Comparison of ENCODE assay signal across 17 cellular contexts in the genomic region with DNA sequence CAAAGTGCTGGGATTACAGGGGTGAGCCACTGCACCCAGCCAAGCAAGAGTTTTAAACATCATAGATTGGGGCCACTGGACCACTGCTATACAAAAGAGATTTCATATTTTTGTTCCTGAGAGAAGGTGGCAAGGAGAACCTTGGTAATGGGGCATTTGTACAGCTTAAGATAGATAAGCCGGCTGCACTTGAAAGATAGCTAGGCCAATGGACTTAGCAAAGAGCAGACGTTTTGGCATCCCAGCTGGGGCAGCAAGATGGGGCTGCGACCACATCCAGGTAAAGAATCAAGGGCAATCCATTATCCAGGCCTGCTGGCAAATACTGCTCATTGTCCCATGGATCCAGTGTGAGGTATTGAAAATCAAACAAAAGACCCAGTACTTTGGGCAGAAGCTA. TPM values are rescaled to one million over a fixed set of nuclear protein-coding genes. Genes with fewer than 3 reads are reported as not detected.
DNase-seq lines count a peak whose midpoint lies in the region; ATAC-seq, FAIRE-seq and TF ChIP-seq lines count a peak whose summit lies in the region.
"Had no signal": no experiment of that assay in that cellular context is flagged by ENCODE, and none has a peak within 500 bp of the region (broad histone marks: within the 10 kb centered on the region; RNA-seq: fewer than 3 reads in every experiment).

No MANE protein-coding gene starts in this region.

- no TSS peak for BruUV-seq in K562 (replicated peaks; lab: Mats Ljungman, UMichigan)

- ATAC-seq in K562 (no peak), GM21423 (IDR thresholded peaks at IDR 0.05; ENCODE audit: unreplicated experiment) (no peak)
- ATAC-seq in naive thymus-derived CD8-positive, alpha-beta T cell = no peak
- ATAC-seq: HCT116, upper lobe of right lung had no signal

- H3F3A ChIP-seq in DOHH2 (ENCODE audit: control insufficient read depth, insufficient read depth) = peaks cover 18% of the 10 kb centered on the region
- H3F3A ChIP-seq in OCI-LY1 (ENCODE audit: insufficient read depth, low read length) = no peaks in the 10 kb centered on the region

- DNase-seq in K562 (ENCODE audit: extremely low read depth in 1 of 4, low spot score in 3 of 4) (peak; percentile 15 to 65 (median 33)), dedifferentiated amniotic fluid mesenchymal stem cell (ENCODE audit: extremely low spot score) (no peak), epidermal melanocyte (ENCODE audit: insufficient read length, low spot score) (no peak)
- no peak for DNase-seq in naive thymus-derived CD8-positive, alpha-beta T cell
- DNase-seq: activated CD4-positive, alpha-beta T cell treated with anti-CD3 and anti-CD28 coated beads, Interleukin-2, amount 50 U/mL, for 4 hours; aorta; cerebellar nuclear complex; effector CD8-positive, alpha-beta T cell; left ventricle myocardium inferior; NCI-H1092 treated with DMSO at 0.1 percent for 48 hours; upper lobe of right lung had no signal

- H3K4me1 Mint-ChIP-seq in naive thymus-derived CD8-positive, alpha-beta T cell = peaks cover 6 to 17% (median 13%) of the 10 kb centered on the region in 4 donors

- no peak overlapping the region for H3K4me3 Mint-ChIP-seq in naive thymus-derived CD8-positive, alpha-beta T cell
- H3K4me3 Mint-ChIP-seq: activated naive CD4-positive, alpha-beta T cell treated with anti-CD3 and anti-CD28 coated beads for 36 hours had no signal

- peak; percentile 67 for FAIRE-seq in K562 (lab: Jason Lieb, UNC)

- H3K27ac Mint-ChIP-seq in naive thymus-derived CD8-positive, alpha-beta T cell = peak overlapping the region in 6 of 10 donors; percentile 15 to 68 (median 38)
- H3K27ac Mint-ChIP-seq: activated naive CD4-positive, alpha-beta T cell treated with anti-CD3 and anti-CD28 coated beads for 36 hours had no signal

- H3K9ac ChIP-seq in OCI-LY1 (ENCODE audit: low read length) (no peak overlapping the region; the same call in 1 of the 2 replicates), K562 (ENCODE audit: insufficient read depth in 1 of 2, low read depth in 2 of 2, low read length in 2 of 2) (peak overlapping the region in 1 of 2 experiments; percentile 2; a peak in 1 of 4 replicates)

- intact Hi-C loops in K562 (cut with micrococcal nuclease) = loop anchor here (5.0 kb wide), 1 partner anchor 126 kb away; no protein-coding TSS in a partner anchor

- WGBS in K562 (ENCODE audit: insufficient coverage, low coverage, missing lambda C conversion rate) = 3% methylated on average over 3 of the region's 3 CpGs

- no peak overlapping the region for H3K4me2 ChIP-seq in DOHH2 (ENCODE audit: low read length)
- no peak overlapping the region for H3K4me2 ChIP-seq in OCI-LY1 (ENCODE audit: low read length)
- no peak overlapping the region for H3K4me2 ChIP-seq in K562 (ENCODE audit: insufficient read depth, low read length)

- no peaks in the 10 kb centered on the region for H3K9me1 ChIP-seq in K562 (ENCODE audit: control insufficient read depth, insufficient read depth, low read length)

- H3K27me3 Mint-ChIP-seq in naive thymus-derived CD8-positive, alpha-beta T cell = no peaks in the 10 kb centered on the region

- peaks cover 7% of the 10 kb centered on the region for H3K79me2 ChIP-seq in DOHH2 (ENCODE audit: control insufficient read depth, low read length)
- H3K79me2 ChIP-seq in OCI-LY1 (ENCODE audit: insufficient read depth, low read length) = peaks cover 4% of the 10 kb centered on the region
- peaks cover 6% of the 10 kb centered on the region for H3K79me2 ChIP-seq in K562 (ENCODE audit: control insufficient read depth, insufficient read depth, low read length)

- POLR2A ChIA-PET in K562 (lab: Yijun Ruan, JAX) = interaction anchor here (1.2 kb wide), 1 partner anchor 10 kb away, joined by 3 read pairs; no protein-coding TSS in a partner anchor
- POLR2A ChIA-PET in naive thymus-derived CD8-positive, alpha-beta T cell (lab: Charles Lee) = interaction anchor here (1.0 kb wide), 1 partner anchor 11 kb away, joined by 3 read pairs; no protein-coding TSS in a partner anchor

- no peak for TF ChIP-seq CTCF in DOHH2 (IDR thresholded peaks at IDR 0.05; ENCODE audit: low read depth, low read length, poor library complexity, severe bottlenecking)
- TF ChIP-seq CTCF in OCI-LY1 (IDR thresholded peaks at IDR 0.05; ENCODE audit: low read length) = no peak
- TF ChIP-seq CTCF in K562 (IDR thresholded peaks at IDR 0.05 in 2 of 3, conservative IDR thresholded peaks at IDR 0.05 in 1 of 3; ENCODE audit: insufficient read depth in 2 of 3, low read depth in 1 of 3, low read length in 3 of 3) = peak in 2 of 3 experiments; percentile 3 to 19; a peak in 3 of 6 replicates

- in situ Hi-C loops in K562 (cut with MboI) = no loop called here

- H4K20me1 ChIP-seq in DOHH2 (ENCODE audit: control insufficient read depth, insufficient read depth, low read depth, low read length) (no peaks in the 10 kb centered on the region), OCI-LY1 (ENCODE audit: insufficient read depth, low read length) (no peaks in the 10 kb centered on the region), K562 (replicated peaks; ENCODE audit: control insufficient read depth, insufficient read depth, low read length) (no peaks in the 10 kb centered on the region)

- H3K27ac ChIP-seq in DOHH2 (ENCODE audit: low read depth, low read length) (0 out of 2 replicates have a peak overlapping the region, but pooled peaks have one; percentile 45), OCI-LY1 (ENCODE audit: low read depth, low read length, poor library complexity, severe bottlenecking) (peak overlapping the region; percentile 58), K562 (ENCODE audit: extremely low read depth, low read depth, low read length) (peak overlapping the region; percentile 60; the same call in 2 of the 3 replicates)
- H3K27ac ChIP-seq: left ventricle myocardium inferior, skin epidermis, upper lobe of right lung had no signal

- TF ChIP-seq EP300 in K562 (IDR thresholded peaks at IDR 0.05; ENCODE audit: low read length) = peak; percentile 59; the same call in 1 of the 2 replicates

- H3K9me2 ChIP-seq in DOHH2 (replicated peaks; ENCODE audit: control insufficient read depth, low read length) (no peaks in the 10 kb centered on the region), OCI-LY1 (ENCODE audit: low read depth, low read length) (no peaks in the 10 kb centered on the region)

- TF ChIP-seq POLR2A in K562 (conservative IDR thresholded peaks at IDR 0.05) = no peak

- CTCF ChIA-PET in K562 (lab: Yijun Ruan, JAX; ENCODE audit: low intra/inter-chr PET ratio) = no interaction called here

- peaks cover 35% of the 10 kb centered on the region for H3K4me1 ChIP-seq in DOHH2 (ENCODE audit: control insufficient read depth, low read length)
- peaks cover 44% of the 10 kb centered on the region for H3K4me1 ChIP-seq in OCI-LY1 (ENCODE audit: insufficient read depth, low read length, severe bottlenecking)
- H3K4me1 ChIP-seq in K562 (replicated peaks in 1 of 2; ENCODE audit: control insufficient read depth in 2 of 2, insufficient read depth in 2 of 2, low read length in 2 of 2) = peaks cover 9 to 31% of the 10 kb centered on the region in 2 experiments; a peak in 4 of 5 replicates

- H3K27me3 ChIP-seq in DOHH2 (ENCODE audit: control insufficient read depth, low read length) (no peaks in the 10 kb centered on the region), OCI-LY1 (ENCODE audit: insufficient read depth, low read length) (no peaks in the 10 kb centered on the region), K562 (ENCODE audit: control insufficient read depth in 2 of 2, insufficient read depth in 2 of 2, low read length in 2 of 2) (no peaks in the 10 kb centered on the region)
- H3K27me3 ChIP-seq: upper lobe of right lung had no signal

- no peaks in the 10 kb centered on the region for H3K9me3 ChIP-seq in DOHH2 (ENCODE audit: control insufficient read depth, insufficient read depth, low read length)
- no peaks in the 10 kb centered on the region for H3K9me3 ChIP-seq in OCI-LY1 (ENCODE audit: low read length)
- no peaks in the 10 kb centered on the region for H3K9me3 ChIP-seq in K562 (replicated peaks; ENCODE audit: control insufficient read depth, insufficient read depth, low read depth, low read length)
- H3K9me3 ChIP-seq: left ventricle myocardium inferior, upper lobe of right lung had no signal

- H2AFZ ChIP-seq in OCI-LY1 (ENCODE audit: low read length) (no peak overlapping the region), K562 (ENCODE audit: low read depth, low read length) (no peak overlapping the region)

- no peak for TF ChIP-seq RAD21 in K562 (CRISPR knock-in tag; conservative IDR thresholded peaks at IDR 0.05 in 1 of 2, IDR thresholded peaks at IDR 0.05 in 1 of 2)

- no peak overlapping the region for H3K4me3 ChIP-seq in DOHH2 (ENCODE audit: low read length)
- H3K4me3 ChIP-seq in OCI-LY1 (ENCODE audit: low read depth, low read length, poor library complexity, severe bottlenecking) = no peak overlapping the region
- no peak overlapping the region for H3K4me3 ChIP-seq in K562
- H3K4me3 ChIP-seq: left ventricle myocardium inferior, skin epidermis, upper lobe of right lung had no signal

- peaks cover 18% of the 10 kb centered on the region for H3K36me3 ChIP-seq in DOHH2 (ENCODE audit: control insufficient read depth, low read length)
- H3K36me3 ChIP-seq in OCI-LY1 (ENCODE audit: insufficient read depth, low read length) = peaks cover 15% of the 10 kb centered on the region; the same call in 1 of the 2 replicates
- H3K36me3 ChIP-seq in K562 (ENCODE audit: control insufficient read depth, insufficient read depth, low read length) = peaks cover 8% of the 10 kb centered on the region; the same call in 1 of the 3 replicates
- H3K36me3 ChIP-seq: left ventricle myocardium inferior had no signal

- peaks cover 0 to 30% (median 2%) of the 10 kb centered on the region in 3 donors for H3K36me3 Mint-ChIP-seq in naive thymus-derived CD8-positive, alpha-beta T cell

- H3K9me3 Mint-ChIP-seq in naive thymus-derived CD8-positive, alpha-beta T cell = no peaks in the 10 kb centered on the region
- H3K9me3 Mint-ChIP-seq: activated naive CD4-positive, alpha-beta T cell treated with anti-CD3 and anti-CD28 coated beads for 36 hours had no signal

RNA-seq across cellular contexts. Expression of gene ISCA1, which starts 3.9 kb away (rescaled TPM):
- 14.3 and 25.2 TPM in 2 replicates for total RNA-seq in K562 (2011; cell fraction: chromatin; rRNA removed; ENCODE audit: low replicate concordance)
- 11.4 and 11.5 TPM in 2 replicates for total RNA-seq in K562 (2011; cell fraction: nucleolus; rRNA removed)
- total RNA-seq in K562 (2011; cell fraction: nucleoplasm; rRNA removed) = 22.1 and 39.8 TPM in 2 replicates
- total RNA-seq in K562 (2014; rRNA removed) = 15.7 and 20.8 TPM in 2 replicates
- total RNA-seq in K562 (2014; rRNA removed; fragmentation: Illumina TruSeq; extraction: Trizol) = 27.1 and 29.6 TPM in 2 replicates
- total RNA-seq in K562 (2015; rRNA removed; fragmentation: Illumina TruSeq; extraction: Trizol) = 21.8 and 24.0 TPM in 2 replicates
- total RNA-seq in K562 (2021) = 19.1 and 19.3 TPM in 2 replicates
- polyA plus RNA-seq in K562 (2011; rRNA removed) = 18.2 and 26.4 TPM in 2 replicates
- polyA plus RNA-seq in K562 (2011; cell fraction: cytosol; rRNA removed) = 6.0 and 11.3 TPM in 2 replicates
- polyA plus RNA-seq in K562 (2011; cell fraction: nucleus; rRNA removed) = 8.1 and 9.6 TPM in 2 replicates
- 11.3 and 16.1 TPM in 2 replicates for polyA plus RNA-seq in K562 (2012)
- polyA plus RNA-seq in K562 (2014; fragmentation: Illumina TruSeq; extraction: Trizol) = 22.2 and 26.3 TPM in 2 replicates
- 10 to 100 TPM in 1 of 2 experiments, 1 to 10 TPM in 1; 6.5 to 11.1 TPM for polyA plus RNA-seq in K562 (2014; fragmentation: Nextera tagmentation; extraction: Ambion mirVana)
- polyA plus RNA-seq in K562 (2014; rRNA removed) = 20.0 and 24.8 TPM in 2 replicates
- polyA minus RNA-seq in K562 (2011; rRNA and poly(A)+ RNA removed) = 12.7 and 15.2 TPM in 2 replicates
- 5.5 and 6.0 TPM in 2 replicates for polyA minus RNA-seq in K562 (2011; cell fraction: cytosol; rRNA and poly(A)+ RNA removed)
- polyA minus RNA-seq in K562 (2011; cell fraction: nucleus; rRNA and poly(A)+ RNA removed) = 7.3 and 8.0 TPM in 2 replicates
- 10 to 100 TPM; 39.1 to 42.2 TPM for total RNA-seq in naive thymus-derived CD8-positive, alpha-beta T cell
- polyA plus RNA-seq in naive thymus-derived CD8-positive, alpha-beta T cell = 10 to 100 TPM; 36.7 to 57.7 (median 41.4) TPM

RNA-seq across cellular contexts. Expression of gene C9orf153, which starts 26.8 kb away (rescaled TPM):
- total RNA-seq in K562 (2011; cell fraction: chromatin; rRNA removed; ENCODE audit: low replicate concordance) = 1.2 and 2.1 TPM in 2 replicates
- 1.1 TPM in 1 of 2 replicates, not detected in the other for total RNA-seq in K562 (2011; cell fraction: nucleolus; rRNA removed)
- total RNA-seq in K562 (2011; cell fraction: nucleoplasm; rRNA removed) = 1.3 and 3.9 TPM in 2 replicates
- total RNA-seq in K562 (2014; rRNA removed) (not detected in 2 replicates), K562 (2014; rRNA removed; fragmentation: Illumina TruSeq; extraction: Trizol) (0.15 TPM in 1 of 2 replicates, not detected in the other), K562 (2015; rRNA removed; fragmentation: Illumina TruSeq; extraction: Trizol) (0.07 and 0.11 TPM in 2 replicates), K562 (2021) (not detected in 2 replicates)
- polyA plus RNA-seq in K562 (2011; rRNA removed) (0.08 and 0.12 TPM in 2 replicates), K562 (2014; fragmentation: Illumina TruSeq; extraction: Trizol) (not detected in 2 replicates), K562 (2014; fragmentation: Nextera tagmentation; extraction: Ambion mirVana) (not detected), K562 (2014; rRNA removed) (1.2 TPM in 1 of 2 replicates, not detected in the other)
- 0.04 and 0.13 TPM in 2 replicates for polyA plus RNA-seq in K562 (2011; cell fraction: cytosol; rRNA removed)
- polyA plus RNA-seq in K562 (2011; cell fraction: nucleus; rRNA removed) = 0.07 and 0.30 TPM in 2 replicates
- polyA plus RNA-seq in K562 (2012) = 0.04 TPM in 1 of 2 replicates, not detected in the other
- 0.42 and 1.4 TPM in 2 replicates for polyA minus RNA-seq in K562 (2011; rRNA and poly(A)+ RNA removed)
- not detected in 2 replicates for polyA minus RNA-seq in K562 (2011; cell fraction: cytosol; rRNA and poly(A)+ RNA removed)
- polyA minus RNA-seq in K562 (2011; cell fraction: nucleus; rRNA and poly(A)+ RNA removed) = 0.40 and 1.00 TPM in 2 replicates
- 1 to 10 TPM in 1 of 2 experiments, under 1 TPM in 1; 0.77 to 1.1 TPM for total RNA-seq in naive thymus-derived CD8-positive, alpha-beta T cell
- polyA plus RNA-seq in naive thymus-derived CD8-positive, alpha-beta T cell = under 1 TPM in 1 of 3 donors, not detected in 2; 0.45 TPM
- polyA plus RNA-seq: aorta had no signal

Comparison
In these comparisons a context has a peak if more than half of its experiments do, and no peak if none do; other contexts are left out.
1. CTCF ChIP-seq: peak in K562 (2 of 3); none in DOHH2 (single experiment) and OCI-LY1 (single experiment).
2. DNase-seq: peak in K562 (4 of 4); none in naive thymus-derived CD8-positive, alpha-beta T cell (0 of 10), dedifferentiated amniotic fluid mesenchymal stem cell (single experiment) and epidermal melanocyte (single experiment).
3. Peak in every context shown above with its lines, with median percentiles within 50 percentile points of each other: H3K27ac ChIP-seq.